In the genomic region with DNA sequence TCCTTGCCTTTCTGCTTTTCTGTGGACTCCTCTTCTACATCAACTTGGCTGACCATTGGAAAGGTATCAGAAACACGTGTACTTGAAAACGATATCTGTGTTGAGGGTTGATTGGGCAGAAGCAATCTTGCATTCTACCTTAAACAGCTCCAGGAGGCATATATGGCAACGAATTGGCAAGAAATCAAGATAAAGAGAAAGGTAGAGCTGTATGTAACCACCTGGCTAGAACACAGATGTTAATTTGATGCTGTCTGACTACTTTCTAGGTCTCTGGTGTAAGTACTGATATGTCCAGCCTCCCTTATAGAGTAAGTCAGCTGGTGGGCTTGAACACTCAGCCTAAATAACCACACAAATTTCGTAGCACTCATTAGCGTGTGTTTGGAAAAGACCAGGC, we compare ENCODE assay signal across 1 cellular context.
TF ChIP-seq lines count a peak whose summit lies in the region.

No MANE protein-coding gene starts in this region.

TF ChIP-seq in HCT116, 20 proteins besides CTCF, POLR2A, EP300 and RAD21:
- TF ChIP-seq, protein P1, sequence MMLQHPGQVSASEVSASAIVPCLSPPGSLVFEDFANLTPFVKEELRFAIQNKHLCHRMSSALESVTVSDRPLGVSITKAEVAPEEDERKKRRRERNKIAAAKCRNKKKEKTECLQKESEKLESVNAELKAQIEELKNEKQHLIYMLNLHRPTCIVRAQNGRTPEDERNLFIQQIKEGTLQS (IDR thresholded peaks at IDR 0.05), result no peak
- no peak for TF ChIP-seq EZH2phosphoT487 (IDR thresholded peaks at IDR 0.05; ENCODE audit: borderline replicate concordance)
- no peak for TF ChIP-seq YY1 (IDR thresholded peaks at IDR 0.05; ENCODE audit: extremely low read depth, insufficient replicate concordance, low read depth, low read length)
- TF ChIP-seq ZNF274 (IDR thresholded peaks at IDR 0.05; ENCODE audit: low read depth, low read length), result no peak
- TF ChIP-seq POLR2AphosphoS5 (IDR thresholded peaks at IDR 0.05; ENCODE audit: low read depth, low read length), result no peak
- TF ChIP-seq SRF (IDR thresholded peaks at IDR 0.05; ENCODE audit: low read depth), result no peak
- no peak for TF ChIP-seq MAX (IDR thresholded peaks at IDR 0.05)
- no peak for TF ChIP-seq CEBPB (IDR thresholded peaks at IDR 0.05; ENCODE audit: low read depth)
